In genomic region chr19:38649305-38650179, GRCh38 we compare ENCODE assay signal across 9 cellular contexts. TPM values are rescaled to one million over a fixed set of nuclear protein-coding genes. Genes with fewer than 3 reads are reported as not detected.
DNase-seq lines count a peak whose midpoint lies in the region; ATAC-seq, FAIRE-seq and TF ChIP-seq lines count a peak whose summit lies in the region.
"Had no signal": no experiment of that assay in that cellular context is flagged by ENCODE, and none has a peak within 500 bp of the region (broad histone marks: within the 10 kb centered on the region; RNA-seq: fewer than 3 reads in every experiment).

No MANE protein-coding gene starts in this region.

- H3K9me3 Mint-ChIP-seq in naive thymus-derived CD8-positive, alpha-beta T cell = no peaks in the 10 kb centered on the region

- H3K27me3 ChIP-seq in Panc1 (ENCODE audit: control insufficient read depth, insufficient read depth, low read length) = no peaks in the 10 kb centered on the region
- H3K27me3 ChIP-seq in endothelial cell of umbilical vein (ENCODE audit: control insufficient read depth in 2 of 2, insufficient read depth in 2 of 2, low read length in 2 of 2) = no peaks in the 10 kb centered on the region

- H3K9ac ChIP-seq in endothelial cell of umbilical vein (replicated peaks; ENCODE audit: extremely low read depth, insufficient read depth, low read length) = peak overlapping the region; percentile 92

- peaks cover 17 to 67% (median 32%) of the 10 kb centered on the region in 4 donors for H3K4me1 Mint-ChIP-seq in naive thymus-derived CD8-positive, alpha-beta T cell

- CTCF ChIA-PET in Panc1 (lab: Charles Lee) (interaction anchor here (0.6 to 1.4 kb wide), 9 partner anchors 13 to 1667 kb away, joined by 3 to 8 read pairs (median 4); partner anchors contain the start of gene SAMD4B), endothelial cell of umbilical vein (lab: Charles Lee) (interaction anchor here (0.6 to 5.0 kb wide), 9 partner anchors 11 to 247 kb away, joined by 3 to 57 read pairs (median 3); partner anchors contain the start of gene FAM98C)

- no peak for TF ChIP-seq CTCF in Panc1 (IDR thresholded peaks at IDR 0.05)
- no peak for TF ChIP-seq CTCF in endothelial cell of umbilical vein (IDR thresholded peaks at IDR 0.05; ENCODE audit: extremely low read depth in 1 of 2, insufficient read depth in 1 of 2, low read depth in 1 of 2, low read length in 2 of 2)

- POLR2A ChIA-PET in Panc1 (lab: Charles Lee) (interaction anchor here (0.5 to 3.0 kb wide), 16 partner anchors 8 to 642 kb away, joined by 3 to 23 read pairs (median 4); no protein-coding TSS in a partner anchor), endothelial cell of umbilical vein (lab: Charles Lee) (interaction anchor here (0.7 to 3.0 kb wide), 4 partner anchors 9 to 57 kb away, joined by 3 to 28 read pairs (median 8); no protein-coding TSS in a partner anchor)
- POLR2A ChIA-PET in naive thymus-derived CD8-positive, alpha-beta T cell (lab: Charles Lee) = interaction anchor here (0.6 kb wide), 1 partner anchor 768 kb away, joined by 6 read pairs; no protein-coding TSS in a partner anchor

- peaks cover 6 to 9% (median 8%) of the 10 kb centered on the region in 3 donors for H3K36me3 Mint-ChIP-seq in naive thymus-derived CD8-positive, alpha-beta T cell

- H3K4me2 ChIP-seq in endothelial cell of umbilical vein (ENCODE audit: insufficient read depth, low read length) = peak overlapping the region; percentile 54

- dilution Hi-C loops in endothelial cell of umbilical vein (cut with MboI; ENCODE audit: extremely low pct_ligation_motif_present, low sequenced_read_pairs) = no loop called here

- H3K27me3 Mint-ChIP-seq in naive thymus-derived CD8-positive, alpha-beta T cell = peaks cover 18 to 66% (median 41%) of the 10 kb centered on the region in 5 donors

- H4K20me1 ChIP-seq in endothelial cell of umbilical vein (replicated peaks; ENCODE audit: control insufficient read depth, extremely low read depth, insufficient read depth, low read length) = no peaks in the 10 kb centered on the region

- peak; percentile 64 for DNase-seq in NCI-H2227 (lab: John Stamatoyannopoulos, UW; ENCODE audit: unreplicated experiment)
- DNase-seq in NCI-H2227 treated with DMSO at 0.1 percent for 48 hours (lab: John Stamatoyannopoulos, UW) = no peak
- DNase-seq in Panc1 (ENCODE audit: low read depth, low spot score) = no peak
- peak; percentile 20 for DNase-seq in endothelial cell of umbilical vein (ENCODE audit: low read depth, low spot score)
- no peak for DNase-seq in naive thymus-derived CD8-positive, alpha-beta T cell
- no peak for DNase-seq in NCI-H1436 treated with DMSO at 0.1 percent for 48 hours (lab: John Stamatoyannopoulos, UW)
- DNase-seq in NCI-H2107 (lab: John Stamatoyannopoulos, UW) = no peak

- peak overlapping the region; percentile 96 for H3K27ac ChIP-seq in Panc1 (ENCODE audit: low read length)
- peak overlapping the region; percentile 70 for H3K27ac ChIP-seq in endothelial cell of umbilical vein (ENCODE audit: insufficient read depth, low read depth, low read length)

- TSS peak; percentile 76 for BruUV-seq in Panc1 (replicated peaks; lab: Mats Ljungman, UMichigan)
- BruUV-seq in endothelial cell of umbilical vein (replicated peaks; lab: Mats Ljungman, UMichigan) = TSS peak; percentile 54

- peak overlapping the region; percentile 86 to 95 (median 91) for H3K4me3 Mint-ChIP-seq in naive thymus-derived CD8-positive, alpha-beta T cell

- H3K4me1 ChIP-seq in Panc1 (ENCODE audit: control insufficient read depth, insufficient read depth, low read length) (peaks cover 37% of the 10 kb centered on the region), endothelial cell of umbilical vein (ENCODE audit: control insufficient read depth, extremely low read depth, insufficient read depth, low read length) (peaks cover 49% of the 10 kb centered on the region)

- in situ Hi-C loops in Panc1 (cut with HindIII; ENCODE audit: low pct_unique_long_range_greater_than_20kb, low sequenced_read_pairs) = loop anchor here (25.0 kb wide), 2 partner anchors 1138 to 1688 kb away; partner anchors contain the start of genes C19orf47, LEUTX and PLD3

- H3K9me1 ChIP-seq in endothelial cell of umbilical vein (replicated peaks; ENCODE audit: control insufficient read depth, extremely low read depth, insufficient read depth, low read length) = no peaks in the 10 kb centered on the region

- H3K36me3 ChIP-seq in Panc1 (ENCODE audit: control insufficient read depth, insufficient read depth, low read length) (no peaks in the 10 kb centered on the region), endothelial cell of umbilical vein (ENCODE audit: control insufficient read depth in 2 of 2, extremely low read depth in 1 of 2, insufficient read depth in 2 of 2, low read length in 2 of 2) (no peaks in the 10 kb centered on the region)

- peak; percentile 31 for TF ChIP-seq POLR2A in endothelial cell of umbilical vein (IDR thresholded peaks at IDR 0.05; ENCODE audit: low read depth, low read length)

- H3K9me3 ChIP-seq in Panc1 (ENCODE audit: control insufficient read depth, insufficient read depth, low read depth, low read length) (no peaks in the 10 kb centered on the region), endothelial cell of umbilical vein (replicated peaks; ENCODE audit: control insufficient read depth, insufficient read depth, low read length) (no peaks in the 10 kb centered on the region)

- ATAC-seq in Panc1 = peak; percentile 49
- ATAC-seq in naive thymus-derived CD8-positive, alpha-beta T cell = no peak
- ATAC-seq in HG03378 (IDR thresholded peaks at IDR 0.05; ENCODE audit: unreplicated experiment) = no peak

- H3K4me3 ChIP-seq in Panc1 (ENCODE audit: low read depth in 2 of 2, low read length in 2 of 2) (peak overlapping the region; percentile 50 to 68), endothelial cell of umbilical vein (replicated peaks in 1 of 3; ENCODE audit: insufficient read depth in 1 of 3, low read depth in 1 of 3, low read length in 3 of 3) (peak overlapping the region; percentile 96 to 99 (median 98))

- H3K79me2 ChIP-seq in endothelial cell of umbilical vein (ENCODE audit: control insufficient read depth, insufficient read depth, low read length) = peaks cover 71% of the 10 kb centered on the region

- FAIRE-seq in endothelial cell of umbilical vein (lab: Jason Lieb, UNC) = peak; percentile 79
- FAIRE-seq: G401.6 had no signal

- intact Hi-C loops in Panc1 (cut with micrococcal nuclease; ENCODE audit: unreplicated experiment) (loop anchor here (5.0 to 10.0 kb wide), 3 partner anchors 78 to 285 kb away; partner anchors contain the start of genes MRPS12 and SARS2), endothelial cell of umbilical vein (cut with micrococcal nuclease) (loop anchor here (1.0 to 10.0 kb wide), 2 partner anchors 58 to 205 kb away; no protein-coding TSS in a partner anchor)

- peak overlapping the region in 5 of 10 donors; percentile 19 to 89 (median 60) for H3K27ac Mint-ChIP-seq in naive thymus-derived CD8-positive, alpha-beta T cell

- no peak overlapping the region for H2AFZ ChIP-seq in endothelial cell of umbilical vein (ENCODE audit: low read depth, low read length)

TF ChIP-seq in endothelial cell of umbilical vein, 7 proteins besides CTCF, POLR2A, EP300 and RAD21 (continues in another document):
- TF ChIP-seq EZH2 (IDR thresholded peaks at IDR 0.05; ENCODE audit: borderline replicate concordance, low read depth, low read length, severe bottlenecking) = no peak
- no peak for TF ChIP-seq FOS (IDR thresholded peaks at IDR 0.05; ENCODE audit: borderline replicate concordance, insufficient read depth, low read length)

RNA-seq across cellular contexts. Expression of gene ACTN4, which starts 2.1 kb away (rescaled TPM):
- 3,297 TPM for total RNA-seq in Panc1 (2021; ENCODE audit: unreplicated experiment)
- 5,405 TPM for polyA plus RNA-seq in Panc1 (2012; ENCODE audit: insufficient read length)
- total RNA-seq in endothelial cell of umbilical vein = 693 and 748 TPM in 2 replicates
- polyA plus RNA-seq in endothelial cell of umbilical vein = 313 and 329 TPM in 2 replicates
- 293 and 306 TPM in 2 replicates for polyA plus RNA-seq in endothelial cell of umbilical vein (2011; cell fraction: cytosol; rRNA removed)
- polyA plus RNA-seq in endothelial cell of umbilical vein (2011; cell fraction: nucleus; rRNA removed) = 829 and 939 TPM in 2 replicates
- 615 and 712 TPM in 2 replicates for polyA plus RNA-seq in endothelial cell of umbilical vein (2012)
- polyA minus RNA-seq in endothelial cell of umbilical vein = 461 and 482 TPM in 2 replicates
- polyA minus RNA-seq in endothelial cell of umbilical vein (2011; cell fraction: cytosol; rRNA and poly(A)+ RNA removed) = 78.8 TPM
- polyA minus RNA-seq in endothelial cell of umbilical vein (2011; cell fraction: nucleus; rRNA and poly(A)+ RNA removed) = 238 and 273 TPM in 2 replicates
- total RNA-seq in naive thymus-derived CD8-positive, alpha-beta T cell = 10 to 100 TPM; 52.9 to 57.6 TPM
- 1 to 10 TPM; 3.2 to 8.5 (median 4.8) TPM for polyA plus RNA-seq in naive thymus-derived CD8-positive, alpha-beta T cell

RNA-seq across cellular contexts. Expression of gene EIF3K, which starts 30.6 kb away (rescaled TPM):
- total RNA-seq in Panc1 (2021; ENCODE audit: unreplicated experiment) = 2,011 TPM
- polyA plus RNA-seq in Panc1 (2012; ENCODE audit: insufficient read length) = 2,958 TPM
- 267 and 277 TPM in 2 replicates for total RNA-seq in endothelial cell of umbilical vein
- 584 and 644 TPM in 2 replicates for polyA plus RNA-seq in endothelial cell of umbilical vein
- 562 and 679 TPM in 2 replicates for polyA plus RNA-seq in endothelial cell of umbilical vein (2011; cell fraction: cytosol; rRNA removed)
- polyA plus RNA-seq in endothelial cell of umbilical vein (2011; cell fraction: nucleus; rRNA removed) = 241 and 343 TPM in 2 replicates
- 437 and 456 TPM in 2 replicates for polyA plus RNA-seq in endothelial cell of umbilical vein (2012)
- polyA minus RNA-seq in endothelial cell of umbilical vein = 239 and 248 TPM in 2 replicates
- 160 TPM for polyA minus RNA-seq in endothelial cell of umbilical vein (2011; cell fraction: cytosol; rRNA and poly(A)+ RNA removed)
- polyA minus RNA-seq in endothelial cell of umbilical vein (2011; cell fraction: nucleus; rRNA and poly(A)+ RNA removed) = 54.6 and 56.7 TPM in 2 replicates
- total RNA-seq in naive thymus-derived CD8-positive, alpha-beta T cell = 100 to 1,000 TPM; 335 to 346 TPM
- 100 to 1,000 TPM; 400 to 435 (median 432) TPM for polyA plus RNA-seq in naive thymus-derived CD8-positive, alpha-beta T cell

RNA-seq across cellular contexts. Expression of gene MAP4K1, which starts 31.8 kb away (rescaled TPM):
- total RNA-seq in Panc1 (2021; ENCODE audit: unreplicated experiment) = 11.1 TPM
- 9.2 TPM for polyA plus RNA-seq in Panc1 (2012; ENCODE audit: insufficient read length)
- 1.2 and 1.6 TPM in 2 replicates for total RNA-seq in endothelial cell of umbilical vein
- polyA plus RNA-seq in endothelial cell of umbilical vein = 0.12 and 0.14 TPM in 2 replicates
- polyA plus RNA-seq in endothelial cell of umbilical vein (2011; cell fraction: cytosol; rRNA removed) = 0.08 and 0.23 TPM in 2 replicates
- 1.2 and 1.4 TPM in 2 replicates for polyA plus RNA-seq in endothelial cell of umbilical vein (2011; cell fraction: nucleus; rRNA removed)
- 0.09 TPM in 1 of 2 replicates, not detected in the other for polyA plus RNA-seq in endothelial cell of umbilical vein (2012)
- polyA minus RNA-seq in endothelial cell of umbilical vein = not detected in 2 replicates
- polyA minus RNA-seq in endothelial cell of umbilical vein (2011; cell fraction: cytosol; rRNA and poly(A)+ RNA removed) = not detected
- polyA minus RNA-seq in endothelial cell of umbilical vein (2011; cell fraction: nucleus; rRNA and poly(A)+ RNA removed) = not detected in 2 replicates
- 100 to 1,000 TPM; 221 to 228 TPM for total RNA-seq in naive thymus-derived CD8-positive, alpha-beta T cell
- 100 to 1,000 TPM in 2 of 3 donors, 10 to 100 TPM in 1; 85.0 to 113 (median 113) TPM for polyA plus RNA-seq in naive thymus-derived CD8-positive, alpha-beta T cell

Comparison
In these comparisons a context has a peak if more than half of its experiments do, and no peak if none do; other contexts are left out.
1. DNase-seq: peak in NCI-H2227 (single experiment) and endothelial cell of umbilical vein (single experiment); none in NCI-H2227 treated with DMSO at 0.1 percent for 48 hours (single experiment), Panc1 (single experiment), naive thymus-derived CD8-positive, alpha-beta T cell (0 of 10), NCI-H1436 treated with DMSO at 0.1 percent for 48 hours (single experiment) and NCI-H2107 (single experiment).
2. RNA of gene ACTN4, which starts 2.1 kb away (total RNA-seq): 3,297 TPM in Panc1 (single experiment) and 693 to 748 TPM in endothelial cell of umbilical vein; 52.9 to 57.6 TPM in naive thymus-derived CD8-positive, alpha-beta T cell; every median in the first group is over 10 times any median in the second.
3. RNA of gene MAP4K1, which starts 31.8 kb away (total RNA-seq): 221 to 228 TPM in naive thymus-derived CD8-positive, alpha-beta T cell; 11.1 TPM in Panc1 (single experiment) and 1.2 to 1.6 TPM in endothelial cell of umbilical vein; every median in the first group is over 10 times any median in the second.